In genomic region chr2:54041135-54041534, GRCh38 we compare ENCODE assay signal across 11 cellular contexts.
DNase-seq lines count a peak whose midpoint lies in the region; ATAC-seq and TF ChIP-seq lines count a peak whose summit lies in the region.
"Had no signal": no experiment of that assay in that cellular context is flagged by ENCODE, and none has a peak within 500 bp of the region (broad histone marks: within the 10 kb centered on the region; RNA-seq: fewer than 3 reads in every experiment).

No MANE protein-coding gene starts in this region.

- H3K27ac Mint-ChIP-seq in activated CD4-positive, alpha-beta T cell treated with anti-CD3 and anti-CD28 coated beads for 36 hours = no peak overlapping the region
- no peak overlapping the region for H3K27ac Mint-ChIP-seq in activated naive CD8-positive, alpha-beta T cell treated with anti-CD3 and anti-CD28 coated beads, Interleukin-2, amount 10 ng/mL, durations not matched to agents 7 days and 5 days

- CTCF ChIA-PET in activated CD4-positive, alpha-beta T cell treated with anti-CD3 and anti-CD28 coated beads for 36 hours (lab: Charles Lee) = interaction anchor here (0.7 to 0.8 kb wide), 3 partner anchors 36 to 277 kb away, joined by 3 to 5 read pairs (median 3); no protein-coding TSS in a partner anchor

- no peaks in the 10 kb centered on the region for H3K9me3 ChIP-seq in thoracic aorta
- H3K9me3 ChIP-seq: colonic mucosa had no signal

- H3K4me1 Mint-ChIP-seq in activated CD4-positive, alpha-beta T cell treated with anti-CD3 and anti-CD28 coated beads for 36 hours = no peaks in the 10 kb centered on the region
- no peaks in the 10 kb centered on the region for H3K4me1 Mint-ChIP-seq in activated naive CD8-positive, alpha-beta T cell treated with anti-CD3 and anti-CD28 coated beads, Interleukin-2, amount 10 ng/mL, durations not matched to agents 7 days and 5 days

- peak; percentile 98 for ATAC-seq in activated CD4-positive, alpha-beta T cell treated with anti-CD3 and anti-CD28 coated beads for 36 hours
- ATAC-seq in activated naive CD8-positive, alpha-beta T cell treated with anti-CD3 and anti-CD28 coated beads, Interleukin-2, amount 10 ng/mL, durations not matched to agents 7 days and 5 days (ENCODE audit: low read depth) = peak; percentile 85
- ATAC-seq in thoracic aorta (ENCODE audit: insufficient number of reproducible peaks, low FRiP score, low read depth) (no peak), HG02884 (IDR thresholded peaks at IDR 0.05; ENCODE audit: unreplicated experiment) (no peak)

- intact Hi-C loops in activated CD4-positive, alpha-beta T cell treated with anti-CD3 and anti-CD28 coated beads for 36 hours (cut with DNase I, micrococcal nuclease) = loop anchor here (1.0 to 2.0 kb wide), 4 partner anchors 46 to 274 kb away; partner anchors contain the start of gene CHAC2 (in 1 of the 2)

- peak overlapping the region; percentile 11 to 75 for H3K27ac ChIP-seq in thoracic aorta
- H3K27ac ChIP-seq: colonic mucosa, parathyroid adenoma had no signal

- no peak for TF ChIP-seq CTCF in thoracic aorta (IDR thresholded peaks at IDR 0.05)

- H3K36me3 ChIP-seq in thoracic aorta = no peaks in the 10 kb centered on the region
- H3K36me3 ChIP-seq: colonic mucosa had no signal

- peaks cover 6% of the 10 kb centered on the region for H3K9me3 Mint-ChIP-seq in activated CD4-positive, alpha-beta T cell treated with anti-CD3 and anti-CD28 coated beads for 36 hours (ENCODE audit: low read depth)
- H3K9me3 Mint-ChIP-seq in activated naive CD8-positive, alpha-beta T cell treated with anti-CD3 and anti-CD28 coated beads, Interleukin-2, amount 10 ng/mL, durations not matched to agents 7 days and 5 days = peaks cover 6% of the 10 kb centered on the region

- peaks cover 13% of the 10 kb centered on the region for H3K36me3 Mint-ChIP-seq in activated CD4-positive, alpha-beta T cell treated with anti-CD3 and anti-CD28 coated beads for 36 hours (ENCODE audit: low read depth)
- peaks cover 16% of the 10 kb centered on the region for H3K36me3 Mint-ChIP-seq in activated naive CD8-positive, alpha-beta T cell treated with anti-CD3 and anti-CD28 coated beads, Interleukin-2, amount 10 ng/mL, durations not matched to agents 7 days and 5 days

- peaks cover 11 to 45% of the 10 kb centered on the region in 2 donors for H3K4me1 ChIP-seq in thoracic aorta (ENCODE audit: control insufficient read depth in 1 of 2, low read depth in 2 of 2)
- H3K4me1 ChIP-seq: colonic mucosa, parathyroid adenoma had no signal

- POLR2A ChIA-PET in activated CD4-positive, alpha-beta T cell treated with anti-CD3 and anti-CD28 coated beads for 36 hours (lab: Charles Lee) = interaction anchor here (0.5 to 1.0 kb wide), 7 partner anchors 62 to 1295 kb away, joined by 3 to 7 read pairs (median 3); no protein-coding TSS in a partner anchor
- POLR2A ChIA-PET in activated naive CD8-positive, alpha-beta T cell treated with anti-CD3 and anti-CD28 coated beads, Interleukin-2, amount 10 ng/mL, durations not matched to agents 7 days and 5 days (lab: Charles Lee) = interaction anchor here (1.0 to 2.2 kb wide), 2 partner anchors 33 to 70 kb away, joined by 3 to 7 read pairs; partner anchors contain the start of gene PSME4

- no peaks in the 10 kb centered on the region for H3K27me3 ChIP-seq in thoracic aorta (replicated peaks; ENCODE audit: insufficient read depth)
- H3K27me3 ChIP-seq: colonic mucosa had no signal

- no peak overlapping the region for H3K4me3 ChIP-seq in thoracic aorta
- H3K4me3 ChIP-seq: colonic mucosa had no signal

- H3K27me3 Mint-ChIP-seq in activated CD4-positive, alpha-beta T cell treated with anti-CD3 and anti-CD28 coated beads for 36 hours = no peaks in the 10 kb centered on the region
- no peaks in the 10 kb centered on the region for H3K27me3 Mint-ChIP-seq in activated naive CD8-positive, alpha-beta T cell treated with anti-CD3 and anti-CD28 coated beads, Interleukin-2, amount 10 ng/mL, durations not matched to agents 7 days and 5 days

- H3K4me3 Mint-ChIP-seq in activated CD4-positive, alpha-beta T cell treated with anti-CD3 and anti-CD28 coated beads for 36 hours = no peak overlapping the region
- no peak overlapping the region for H3K4me3 Mint-ChIP-seq in activated naive CD8-positive, alpha-beta T cell treated with anti-CD3 and anti-CD28 coated beads, Interleukin-2, amount 10 ng/mL, durations not matched to agents 7 days and 5 days

- DNase-seq in activated CD4-positive, alpha-beta T cell treated with anti-CD3 and anti-CD28 coated beads for 36 hours = peak; percentile 80
- no peak for DNase-seq in activated CD4-positive, alpha-beta T cell treated with anti-CD3 and anti-CD28 coated beads, Interleukin-2, amount 50 U/mL, for 1 hour
- DNase-seq in activated naive CD8-positive, alpha-beta T cell treated with anti-CD3 and anti-CD28 coated beads, Interleukin-2, amount 10 ng/mL, durations not matched to agents 7 days and 5 days = no peak
- DNase-seq in stimulated activated CD4-positive, alpha-beta T cell treated with anti-CD3 and anti-CD28 coated beads, Interleukin-12 subunit alpha, Interleukin-12 subunit beta, amount 100 ng/mL, for 4 hours = peak; percentile 48
- DNase-seq in thoracic aorta (ENCODE audit: low spot score) (no peak), EL (no peak), SIG-M5 (lab: John Stamatoyannopoulos, UW) (no peak)
- DNase-seq: colonic mucosa, DMS 273 treated with DMSO at 0.1 percent for 48 hours had no signal

Comparison
In these comparisons a context has a peak if more than half of its experiments do, and no peak if none do; other contexts are left out.
1. DNase-seq: peak in activated CD4-positive, alpha-beta T cell treated with anti-CD3 and anti-CD28 coated beads for 36 hours (single experiment) and stimulated activated CD4-positive, alpha-beta T cell treated with anti-CD3 and anti-CD28 coated beads, Interleukin-12 subunit alpha, Interleukin-12 subunit beta, amount 100 ng/mL, for 4 hours (single experiment); none in activated CD4-positive, alpha-beta T cell treated with anti-CD3 and anti-CD28 coated beads, Interleukin-2, amount 50 U/mL, for 1 hour (single experiment), activated naive CD8-positive, alpha-beta T cell treated with anti-CD3 and anti-CD28 coated beads, Interleukin-2, amount 10 ng/mL, durations not matched to agents 7 days and 5 days (single experiment), thoracic aorta (single experiment), EL (single experiment) and SIG-M5 (single experiment).
2. ATAC-seq: peak in activated CD4-positive, alpha-beta T cell treated with anti-CD3 and anti-CD28 coated beads for 36 hours (single experiment) and activated naive CD8-positive, alpha-beta T cell treated with anti-CD3 and anti-CD28 coated beads, Interleukin-2, amount 10 ng/mL, durations not matched to agents 7 days and 5 days (single experiment); none in thoracic aorta (single experiment) and HG02884 (single experiment).